In the genomic region with DNA sequence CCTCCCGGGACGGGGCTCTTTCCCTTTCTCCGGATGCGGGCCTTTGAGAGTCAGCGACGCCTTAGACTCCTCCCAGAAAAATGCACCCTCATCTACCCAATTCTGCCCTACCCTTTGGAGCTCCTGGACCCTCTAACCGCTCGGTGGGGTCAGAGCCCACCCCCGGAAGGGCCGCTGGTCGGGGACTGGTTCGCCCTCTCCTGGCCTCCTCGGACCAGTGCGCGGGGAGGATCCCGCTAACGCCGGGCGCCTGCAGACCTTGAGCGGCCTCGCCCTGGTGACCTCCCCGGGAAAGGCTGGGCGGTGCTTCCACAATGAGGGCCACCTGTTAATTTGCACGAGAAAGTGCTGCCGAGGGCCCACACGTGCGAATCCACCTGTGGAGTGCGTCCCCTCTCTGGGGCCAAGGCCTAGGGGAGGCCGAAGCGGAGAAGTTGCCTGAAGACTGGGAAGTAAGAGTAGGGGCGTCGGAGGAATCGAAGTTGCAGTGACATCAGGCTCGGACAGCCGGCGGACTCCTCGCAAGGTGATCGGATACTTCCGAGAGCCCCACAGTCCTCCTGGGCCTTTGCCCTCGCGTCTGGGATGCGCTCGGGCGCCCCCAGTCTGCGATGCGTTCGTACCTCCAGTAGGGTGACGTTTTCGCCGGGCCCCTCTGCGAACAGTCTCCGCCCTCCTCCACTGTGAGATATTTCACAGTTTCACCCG, we compare ENCODE assay signal across 8 cellular contexts.
DNase-seq lines count a peak whose midpoint lies in the region; ATAC-seq and TF ChIP-seq lines count a peak whose summit lies in the region.

No MANE protein-coding gene starts in this region.

- H3K27ac Mint-ChIP-seq in activated naive CD4-positive, alpha-beta T cell treated with anti-CD3 and anti-CD28 coated beads, Interleukin-2, amount 10 ng/mL, durations not matched to agents 7 days and 5 days, result peak overlapping the region; percentile 92

- peak overlapping the region; percentile 9; the same call in 1 of the 2 replicates for H3K4me2 ChIP-seq in DND-41 (ENCODE audit: insufficient read depth, low read length)

- CTCF ChIA-PET in activated naive CD4-positive, alpha-beta T cell treated with anti-CD3 and anti-CD28 coated beads, Interleukin-2, amount 10 ng/mL, durations not matched to agents 7 days and 5 days (lab: Charles Lee), result interaction anchor here (0.8 to 12.2 kb wide), 21 partner anchors 10 to 1314 kb away, joined by 3 to 277 read pairs (median 4); a partner anchor contains a TSS

- H3K9me3 ChIP-seq in DND-41 (ENCODE audit: insufficient read depth, low read length, severe bottlenecking), result no peaks in the 10 kb centered on the region
- no peaks in the 10 kb centered on the region for H3K9me3 ChIP-seq in SJCRH30 (replicated peaks)
- no peaks in the 10 kb centered on the region for H3K9me3 ChIP-seq in suprapubic skin

- under 1% methylated on average over 45 of the region's 53 CpGs for WGBS in suprapubic skin

- no peak overlapping the region for H3K9ac ChIP-seq in DND-41 (ENCODE audit: low read depth, low read length)

- no peak for TF ChIP-seq EP300 in suprapubic skin (IDR thresholded peaks at IDR 0.05)

- DNase-seq in DND-41 (peak; percentile 78), KBM-7 (peak; percentile 90), SJCRH30 (peak; percentile 49 to 68), globus pallidus (ENCODE audit: low spot score) (peak; percentile 96), occipital lobe (lab: John Stamatoyannopoulos, UW) (peak; percentile 84), suprapubic skin (ENCODE audit: low spot score in 2 of 2) (peak; percentile 94 to 95)
- DNase-seq in activated naive CD4-positive, alpha-beta T cell treated with anti-CD3 and anti-CD28 coated beads, Interleukin-2, amount 10 ng/mL, durations not matched to agents 7 days and 5 days, result peak; percentile 94

- H3K4me3 Mint-ChIP-seq in activated naive CD4-positive, alpha-beta T cell treated with anti-CD3 and anti-CD28 coated beads, Interleukin-2, amount 10 ng/mL, durations not matched to agents 7 days and 5 days, result peak overlapping the region; percentile 74

- peaks cover 43% of the 10 kb centered on the region for H3K4me1 Mint-ChIP-seq in activated naive CD4-positive, alpha-beta T cell treated with anti-CD3 and anti-CD28 coated beads, Interleukin-2, amount 10 ng/mL, durations not matched to agents 7 days and 5 days

- H3K9me3 Mint-ChIP-seq in activated naive CD4-positive, alpha-beta T cell treated with anti-CD3 and anti-CD28 coated beads, Interleukin-2, amount 10 ng/mL, durations not matched to agents 7 days and 5 days, result no peaks in the 10 kb centered on the region

- H3K27me3 ChIP-seq in DND-41 (ENCODE audit: insufficient read depth, low read length, poor library complexity) (peaks cover 4% of the 10 kb centered on the region), SJCRH30 (no peaks in the 10 kb centered on the region), suprapubic skin (no peaks in the 10 kb centered on the region)

- H3K4me3 ChIP-seq in DND-41 (ENCODE audit: low read depth in 1 of 2, low read length in 2 of 2), result no peak overlapping the region
- H3K4me3 ChIP-seq in SJCRH30, result no peak overlapping the region
- H3K4me3 ChIP-seq in suprapubic skin, result peak overlapping the region; percentile 66

- H3K4me1 ChIP-seq in DND-41 (ENCODE audit: insufficient read depth, low read length) (peaks cover 9% of the 10 kb centered on the region; the same call in 1 of the 2 replicates), SJCRH30 (peaks cover 27% of the 10 kb centered on the region), suprapubic skin (peaks cover 66% of the 10 kb centered on the region)

- no peak overlapping the region for H3K27ac ChIP-seq in DND-41 (ENCODE audit: low read length)
- no peak overlapping the region for H3K27ac ChIP-seq in SJCRH30
- H3K27ac ChIP-seq in suprapubic skin, result peak overlapping the region; percentile 88

- H3K36me3 Mint-ChIP-seq in activated naive CD4-positive, alpha-beta T cell treated with anti-CD3 and anti-CD28 coated beads, Interleukin-2, amount 10 ng/mL, durations not matched to agents 7 days and 5 days, result no peaks in the 10 kb centered on the region

- ATAC-seq in DND-41 (ENCODE audit: insufficient read depth, low read depth), result peak; percentile 97
- peak; percentile 89 for ATAC-seq in GM21717 (IDR thresholded peaks at IDR 0.05; ENCODE audit: unreplicated experiment)

- TF ChIP-seq CTCF in DND-41 (IDR thresholded peaks at IDR 0.05; ENCODE audit: borderline replicate concordance, extremely low read depth, low read length, poor library complexity, severe bottlenecking) (peak; percentile 81), suprapubic skin (IDR thresholded peaks at IDR 0.05) (peak; percentile 77 to 96)

- H2AFZ ChIP-seq in DND-41 (ENCODE audit: low read depth, low read length), result no peak overlapping the region

- H3K36me3 ChIP-seq in DND-41 (ENCODE audit: insufficient read depth, low read length) (no peaks in the 10 kb centered on the region), SJCRH30 (no peaks in the 10 kb centered on the region), suprapubic skin (no peaks in the 10 kb centered on the region)

- peaks cover 15% of the 10 kb centered on the region for H3K27me3 Mint-ChIP-seq in activated naive CD4-positive, alpha-beta T cell treated with anti-CD3 and anti-CD28 coated beads, Interleukin-2, amount 10 ng/mL, durations not matched to agents 7 days and 5 days

- no peaks in the 10 kb centered on the region for H4K20me1 ChIP-seq in DND-41 (ENCODE audit: insufficient read depth, low read length)

- no peaks in the 10 kb centered on the region for H3K79me2 ChIP-seq in DND-41 (ENCODE audit: insufficient read depth, low read length)

- in situ Hi-C loops in KBM-7 (cut with MboI; ENCODE audit: low pct_unique_long_range_greater_than_20kb, low sequenced_read_pairs), result no loop called here

- TF ChIP-seq POLR2A in suprapubic skin (IDR thresholded peaks at IDR 0.05), result peak in 1 of 2 donors; percentile 55
